In genomic region chrX:98357146-98357545, GRCh38 we compare ENCODE assay signal across 17 cellular contexts.
A peak's percentile ranks its signal among the peaks of the same experiment; 100 is the strongest.
DNase-seq lines count a peak whose midpoint lies in the region.
"Had no signal": no experiment of that assay in that cellular context is flagged by ENCODE, and none has a peak within 500 bp of the region (broad histone marks: within the 10 kb centered on the region; RNA-seq: fewer than 3 reads in every experiment).

No MANE protein-coding gene starts in this region.

- H2BK15ac ChIP-seq in neuronal stem cell (ENCODE audit: low read length): no peak overlapping the region

- no peaks in the 10 kb centered on the region for H3K36me3 ChIP-seq in neuronal stem cell (replicated peaks in 1 of 2; ENCODE audit: control insufficient read depth in 2 of 2, insufficient read depth in 2 of 2, low read length in 2 of 2)
- H3K36me3 ChIP-seq: BLaER1 treated with 17β-estradiol and CSF1 and Interleukin-3, amounts not matched to agents 10 nM and 100 nM had no signal

- H3K27ac ChIP-seq in neuronal stem cell (replicated peaks; ENCODE audit: low read length): no peak overlapping the region
- H3K27ac ChIP-seq: A549; BLaER1 treated with 17β-estradiol and CSF1 and Interleukin-3, amounts not matched to agents 10 nM and 100 nM had no signal

- H3K27me3 ChIP-seq in neuronal stem cell (ENCODE audit: control insufficient read depth in 3 of 3, insufficient read depth in 3 of 3, low read depth in 1 of 3, low read length in 3 of 3): no peaks in the 10 kb centered on the region

- no peak overlapping the region for H3K18ac ChIP-seq in neuronal stem cell (ENCODE audit: low read length)

- H2BK120ac ChIP-seq in neuronal stem cell (ENCODE audit: low read depth, low read length): no peak overlapping the region

- no peaks in the 10 kb centered on the region for H3K4me1 ChIP-seq in neuronal stem cell (ENCODE audit: control insufficient read depth in 2 of 2, insufficient read depth in 1 of 2, low read depth in 1 of 2, low read length in 2 of 2)
- H3K4me1 ChIP-seq: A549; BLaER1 treated with 17β-estradiol and CSF1 and Interleukin-3, amounts not matched to agents 10 nM and 100 nM had no signal

- DNase-seq in NCI-H345 (lab: John Stamatoyannopoulos, UW): peak; percentile 1
- DNase-seq in NCI-H345 treated with DMSO at 0.1 percent for 48 hours (lab: John Stamatoyannopoulos, UW; ENCODE audit: unreplicated experiment): no peak
- DNase-seq in NCI-H2081 (lab: John Stamatoyannopoulos, UW): peak; percentile 47 to 77
- peak; percentile 40 for DNase-seq in NCI-H526 treated with DMSO at 0.1 percent for 48 hours (lab: John Stamatoyannopoulos, UW)
- DNase-seq in neuronal stem cell (ENCODE audit: low spot score): no peak
- no peak for DNase-seq in NCI-H2107 treated with DMSO at 0.1 percent for 48 hours (lab: John Stamatoyannopoulos, UW; ENCODE audit: unreplicated experiment)
- no peak for DNase-seq in SIG-M5 (lab: John Stamatoyannopoulos, UW)
- DNase-seq in amygdala (lab: John Stamatoyannopoulos, UW): no peak
- DNase-seq: CD8-positive, alpha-beta memory T cell; GOT3; KBM-7; NCI-H1092 treated with DMSO at 0.1 percent for 48 hours; NCI-H2029; NCI-H446 treated with DMSO at 0.1 percent for 48 hours; NK-92 treated with Interleukin-12 subunit alpha and Interleukin-12 subunit beta, amount 100 ng/mL, for 24 hours had no signal

- H4K8ac ChIP-seq in neuronal stem cell (ENCODE audit: low read depth, low read length): no peak overlapping the region

- H3K4me2 ChIP-seq in neuronal stem cell (ENCODE audit: insufficient read depth, low read length, poor library complexity, severe bottlenecking): no peak overlapping the region
- H3K4me2 ChIP-seq: A549; BLaER1 treated with 17β-estradiol and CSF1 and Interleukin-3, amounts not matched to agents 10 nM and 100 nM had no signal

- no peak overlapping the region for H3K4me3 ChIP-seq in neuronal stem cell (ENCODE audit: low read length in 2 of 2)
- H3K4me3 ChIP-seq: A549; BLaER1 treated with 17β-estradiol and CSF1 and Interleukin-3, amounts not matched to agents 10 nM and 100 nM had no signal

- no peak overlapping the region for H4K91ac ChIP-seq in neuronal stem cell (ENCODE audit: low read depth, low read length, poor library complexity)

- no peak overlapping the region for H2AK5ac ChIP-seq in neuronal stem cell (ENCODE audit: low read depth, low read length)

- H2BK12ac ChIP-seq in neuronal stem cell (ENCODE audit: low read length): no peak overlapping the region

- peak overlapping the region; percentile 27 for H2AFZ ChIP-seq in neuronal stem cell (ENCODE audit: low read length)

- no peaks in the 10 kb centered on the region for H3K79me1 ChIP-seq in neuronal stem cell (ENCODE audit: low read depth, low read length)

- H2BK5ac ChIP-seq in neuronal stem cell (ENCODE audit: low read length): no peak overlapping the region

- no peak overlapping the region for H3K4ac ChIP-seq in neuronal stem cell (ENCODE audit: low read length)

- H3K14ac ChIP-seq in neuronal stem cell (ENCODE audit: low read length): no peak overlapping the region

- no peaks in the 10 kb centered on the region for H3K9me3 ChIP-seq in neuronal stem cell (replicated peaks in 1 of 2; ENCODE audit: control insufficient read depth in 2 of 2, insufficient read depth in 1 of 2, low read depth in 1 of 2, low read length in 2 of 2)
- H3K9me3 ChIP-seq: A549 had no signal

- no peak overlapping the region for H3K23ac ChIP-seq in neuronal stem cell (ENCODE audit: low read depth, low read length, poor library complexity)

- H3K9ac ChIP-seq in neuronal stem cell (ENCODE audit: low read depth, low read length, poor library complexity): no peak overlapping the region
- H3K9ac ChIP-seq: BLaER1 treated with 17β-estradiol and CSF1 and Interleukin-3, amounts not matched to agents 10 nM and 100 nM had no signal

Comparison
In these comparisons a context has a peak if more than half of its experiments do, and no peak if none do; other contexts are left out.
1. DNase-seq: peak in NCI-H345 (single experiment), NCI-H2081 (2 of 2) and NCI-H526 treated with DMSO at 0.1 percent for 48 hours (single experiment); none in NCI-H345 treated with DMSO at 0.1 percent for 48 hours (single experiment), neuronal stem cell (single experiment), NCI-H2107 treated with DMSO at 0.1 percent for 48 hours (single experiment), SIG-M5 (single experiment) and amygdala (0 of 56).